ENCODE assay signal across 12 cellular contexts in genomic region chr20:43043887-43044286, GRCh38.
"Had no signal": no experiment of that assay in that cellular context is flagged by ENCODE, and none has a peak within 500 bp of the region (broad histone marks: within the 10 kb centered on the region; RNA-seq: fewer than 3 reads in every experiment).

No MANE protein-coding gene starts in this region.

- H3K9me3 ChIP-seq: adrenal gland, colonic mucosa, heart right ventricle, left ventricle myocardium inferior, tibial artery, vagina had no signal

- H3K27me3 ChIP-seq: colonic mucosa, vagina had no signal

- H3K36me3 ChIP-seq: adrenal gland, colonic mucosa, heart right ventricle, left ventricle myocardium inferior, tibial artery, vagina had no signal

- DNase-seq: activated naive CD4-positive, alpha-beta T cell treated with anti-CD3 and anti-CD28 coated beads, Interleukin-2, amount 50 U/mL, for 16 hours; adrenal gland; caudate nucleus; colonic mucosa; heart right ventricle; left ventricle myocardium inferior; tibial artery had no signal

- ATAC-seq: heart right ventricle; stimulated activated effector memory CD8-positive, alpha-beta T cell treated with anti-CD3 and anti-CD28 coated beads, Interleukin-12 subunit alpha, Interleukin-12 subunit beta, amount 100 ng/mL, for 72 hours had no signal

- H3K4me2 ChIP-seq: smooth muscle cell had no signal

- H3K4me3 ChIP-seq: adrenal gland, colonic mucosa, heart right ventricle, left ventricle myocardium inferior, smooth muscle cell, tibial artery, vagina had no signal

- FAIRE-seq: frontal cortex, keratinocyte had no signal

- H3K4me1 ChIP-seq: adrenal gland, colonic mucosa, heart right ventricle, left ventricle myocardium inferior, tibial artery, vagina had no signal

- H3K27ac ChIP-seq: adrenal gland, colonic mucosa, heart right ventricle, left ventricle myocardium inferior, tibial artery, vagina had no signal
